Comparison of ENCODE assay signal across 24 cellular contexts in the genomic region with DNA sequence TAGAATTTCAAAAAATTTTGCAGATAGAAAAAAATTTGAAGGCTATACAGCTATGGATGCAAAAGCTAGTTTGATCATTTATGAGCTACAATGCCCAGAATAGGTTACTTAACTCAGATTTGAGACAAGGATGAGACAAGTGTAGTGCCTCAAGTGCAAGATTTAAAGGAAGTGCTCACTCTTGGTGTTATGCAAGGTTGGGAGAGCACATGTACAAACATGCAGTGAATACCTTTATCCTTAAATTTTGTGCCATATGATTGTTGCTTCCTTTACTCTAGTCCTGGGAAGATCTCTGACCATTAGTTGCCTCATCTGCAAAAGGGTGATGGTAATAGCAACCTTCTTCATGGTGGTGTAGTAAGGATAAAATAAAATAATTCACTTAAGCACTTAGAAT.
"Had no signal": no experiment of that assay in that cellular context is flagged by ENCODE, and none has a peak within 500 bp of the region (broad histone marks: within the 10 kb centered on the region; RNA-seq: fewer than 3 reads in every experiment).

No MANE protein-coding gene starts in this region.

- DNase-seq: hippocampal formation; kidney; left colon; left lung; lower lobe of right lung; mesendoderm; naive B cell; ovary; retina; right cardiac atrium; stimulated activated CD4-positive, alpha-beta T cell treated with anti-CD3 and anti-CD28 coated beads, Interleukin-12 subunit alpha, Interleukin-12 subunit beta, amount 100 ng/mL, for 4 hours; stimulated activated CD4-positive, alpha-beta T cell treated with anti-CD3 and anti-CD28 coated beads, Interleukin-15, amount 100 ng/mL, for 24 hours; stimulated activated CD4-positive, alpha-beta T cell treated with anti-CD3 and anti-CD28 coated beads, Interleukin-2, amount 100 ng/mL, for 24 hours; stimulated activated CD4-positive, alpha-beta T cell treated with anti-CD3 and anti-CD28 coated beads, Interleukin-4, amount 100 ng/mL, for 1 hour; stimulated activated naive B cell treated with anti-CD40 and anti-IgM and Interleukin-4, amounts not matched to agents 10 μg/mL and 1 μg/mL and 100 μg/mL, for 72 hours; stimulated activated naive CD8-positive, alpha-beta T cell treated with anti-CD3 and anti-CD28 coated beads, Interleukin-15, Interleukin-2, amounts not matched to agents 100 U/mL and 50 U/mL, for 24 hours; stomach; testis; thyroid gland; transverse colon; upper lobe of left lung had no signal

- H3K4me3 ChIP-seq: left lung, lower lobe of right lung, ovary, prostate gland, skin epidermis, stomach, testis, thyroid gland, transverse colon, upper lobe of left lung, vagina had no signal

- H3K27ac ChIP-seq: left lung, lower lobe of right lung, ovary, prostate gland, skin epidermis, stomach, testis, thyroid gland, transverse colon, upper lobe of left lung, vagina had no signal
